In genomic region chr12:67988600-67988999, GRCh38 we compare ENCODE assay signal across 9 cellular contexts. TPM values are rescaled to one million over a fixed set of nuclear protein-coding genes. Genes with fewer than 3 reads are reported as not detected.
DNase-seq lines count a peak whose midpoint lies in the region; ATAC-seq and TF ChIP-seq lines count a peak whose summit lies in the region.
"Had no signal": no experiment of that assay in that cellular context is flagged by ENCODE, and none has a peak within 500 bp of the region (broad histone marks: within the 10 kb centered on the region; RNA-seq: fewer than 3 reads in every experiment).

No MANE protein-coding gene starts in this region.

- no peaks in the 10 kb centered on the region for H3K4me1 ChIP-seq in sigmoid colon

- peaks cover 62% of the 10 kb centered on the region for H3K4me1 Mint-ChIP-seq in activated T-helper 1 cell treated with anti-CD3 and anti-CD28 coated beads, Interleukin-12 subunit alpha, Interleukin-12 subunit beta, Interleukin-2, Interleukin-4 antibody, amounts not matched to agents 30 ng/mL and 10 ng/mL and 1 ng/mL, durations not matched to agents 14 hours and 24 hours and 36 hours (ENCODE audit: low read depth)

- no peak overlapping the region for H3K27ac ChIP-seq in sigmoid colon

- TF ChIP-seq EP300 in sigmoid colon (IDR thresholded peaks at IDR 0.05) = no peak

- intact Hi-C loops in activated T-helper 1 cell treated with anti-CD3 and anti-CD28 coated beads, Interleukin-12 subunit alpha, Interleukin-12 subunit beta, Interleukin-2, Interleukin-4 antibody, amounts not matched to agents 30 ng/mL and 10 ng/mL and 1 ng/mL, durations not matched to agents 14 hours and 24 hours and 36 hours (cut with micrococcal nuclease) = loop anchor here (1.0 to 2.0 kb wide), 3 partner anchors 8 to 542 kb away; no protein-coding TSS in a partner anchor
- intact Hi-C loops in sigmoid colon (cut with DNase I) = no loop called here

- peak overlapping the region; percentile 71 for H3K27ac Mint-ChIP-seq in activated T-helper 1 cell treated with anti-CD3 and anti-CD28 coated beads, Interleukin-12 subunit alpha, Interleukin-12 subunit beta, Interleukin-2, Interleukin-4 antibody, amounts not matched to agents 30 ng/mL and 10 ng/mL and 1 ng/mL, durations not matched to agents 14 hours and 24 hours and 36 hours

- no peak for DNase-seq in activated T-helper 1 cell treated with anti-CD3 and anti-CD28 coated beads, Interleukin-12 subunit alpha, Interleukin-12 subunit beta, Interleukin-2, Interleukin-4 antibody, amounts not matched to agents 30 ng/mL and 10 ng/mL and 1 ng/mL, durations not matched to agents 14 hours and 24 hours and 36 hours (ENCODE audit: low spot score)
- DNase-seq in activated gamma-delta T cell treated with Interleukin-2 at 50 U/mL for 16 hours (no peak), sigmoid colon (no peak)
- no peak for DNase-seq in stimulated activated naive CD4-positive, alpha-beta T cell treated with Interleukin-2 at 50 U/mL for 16 hours (lab: John Stamatoyannopoulos, UW)

- TF ChIP-seq CTCF in sigmoid colon (IDR thresholded peaks at IDR 0.05) = no peak

- no peaks in the 10 kb centered on the region for H3K27me3 Mint-ChIP-seq in activated T-helper 1 cell treated with anti-CD3 and anti-CD28 coated beads, Interleukin-12 subunit alpha, Interleukin-12 subunit beta, Interleukin-2, Interleukin-4 antibody, amounts not matched to agents 30 ng/mL and 10 ng/mL and 1 ng/mL, durations not matched to agents 14 hours and 24 hours and 36 hours (ENCODE audit: insufficient read depth)

- no peak for TF ChIP-seq POLR2A in sigmoid colon (IDR thresholded peaks at IDR 0.05)

- WGBS in sigmoid colon, 2 donors = 56 to 64% methylated on average over 1 of the region's 1 CpG

- H3K36me3 Mint-ChIP-seq in activated T-helper 1 cell treated with anti-CD3 and anti-CD28 coated beads, Interleukin-12 subunit alpha, Interleukin-12 subunit beta, Interleukin-2, Interleukin-4 antibody, amounts not matched to agents 30 ng/mL and 10 ng/mL and 1 ng/mL, durations not matched to agents 14 hours and 24 hours and 36 hours (ENCODE audit: low read depth) = peaks cover 13% of the 10 kb centered on the region

- peaks cover 34% of the 10 kb centered on the region for H3K9me3 Mint-ChIP-seq in activated T-helper 1 cell treated with anti-CD3 and anti-CD28 coated beads, Interleukin-12 subunit alpha, Interleukin-12 subunit beta, Interleukin-2, Interleukin-4 antibody, amounts not matched to agents 30 ng/mL and 10 ng/mL and 1 ng/mL, durations not matched to agents 14 hours and 24 hours and 36 hours

- H3K9me3 ChIP-seq in sigmoid colon = no peaks in the 10 kb centered on the region

- H3K36me3 ChIP-seq in sigmoid colon = no peaks in the 10 kb centered on the region

- no peaks in the 10 kb centered on the region for H3K27me3 ChIP-seq in sigmoid colon

- H3K4me3 Mint-ChIP-seq in activated T-helper 1 cell treated with anti-CD3 and anti-CD28 coated beads, Interleukin-12 subunit alpha, Interleukin-12 subunit beta, Interleukin-2, Interleukin-4 antibody, amounts not matched to agents 30 ng/mL and 10 ng/mL and 1 ng/mL, durations not matched to agents 14 hours and 24 hours and 36 hours = peak overlapping the region; percentile 81

- no peak overlapping the region for H3K4me3 ChIP-seq in sigmoid colon

- ATAC-seq in GM18517 (IDR thresholded peaks at IDR 0.05; ENCODE audit: unreplicated experiment) = peak; percentile 71
- peak; percentile 78 for ATAC-seq in GM21367 (IDR thresholded peaks at IDR 0.05; ENCODE audit: unreplicated experiment)
- peak; percentile 61 for ATAC-seq in HG03103 (IDR thresholded peaks at IDR 0.05; ENCODE audit: low read depth, unreplicated experiment)
- ATAC-seq in esophagus mucosa = no peak

RNA-seq across cellular contexts. Expression of gene IFNG-AS1, which starts 0.6 kb away (rescaled TPM):
- total RNA-seq in activated T-helper 1 cell treated with anti-CD3 and anti-CD28 coated beads, Interleukin-12 subunit alpha, Interleukin-12 subunit beta, Interleukin-2, Interleukin-4 antibody, amounts not matched to agents 30 ng/mL and 10 ng/mL and 1 ng/mL, durations not matched to agents 14 hours and 24 hours and 36 hours = 0.41 and 0.83 TPM in 2 replicates
- total RNA-seq in sigmoid colon = not detected
- polyA plus RNA-seq in sigmoid colon = under 1 TPM in 1 of 3 donors, not detected in 2; 0.29 TPM
- not detected for total RNA-seq in esophagus mucosa
- total RNA-seq: kidney epithelial cell had no signal
